Comparison of ENCODE assay signal across 24 cellular contexts in genomic region chr17:14004927-14005630, GRCh38.
"Had no signal": no experiment of that assay in that cellular context is flagged by ENCODE, and none has a peak within 500 bp of the region (broad histone marks: within the 10 kb centered on the region; RNA-seq: fewer than 3 reads in every experiment).

No MANE protein-coding gene starts in this region.

- H3K4me1 Mint-ChIP-seq: brain, nephron progenitor cell had no signal

- H3K36me3 ChIP-seq: sigmoid colon, transverse colon, WERI-Rb-1 had no signal

- H3K9me3 Mint-ChIP-seq: effector memory CD8-positive, alpha-beta T cell had no signal

- FAIRE-seq: colon, frontal cortex, TTC549, urothelium cell line had no signal

- H3K4me3 ChIP-seq: dorsolateral prefrontal cortex, sigmoid colon, smooth muscle cell, transverse colon had no signal

- H3K9me3 ChIP-seq: sigmoid colon, transverse colon had no signal

- H3K27ac ChIP-seq: dorsolateral prefrontal cortex, sigmoid colon, transverse colon, WERI-Rb-1 had no signal

- ATAC-seq: activated naive CD4-positive, alpha-beta T cell treated with anti-CD3 and anti-CD28 coated beads, Interleukin-2, amount 50 U/mL, for 72 hours; effector memory CD8-positive, alpha-beta T cell; stimulated activated naive B cell treated with anti-CD40 and anti-IgM and Interleukin-4, amounts not matched to agents 10 μg/mL and 1 μg/mL and 100 μg/mL, for 72 hours had no signal

- H3K4me1 ChIP-seq: sigmoid colon, transverse colon had no signal

- H3K27me3 Mint-ChIP-seq: brain; effector memory CD8-positive, alpha-beta T cell; memory B cell; stimulated activated naive B cell treated with anti-CD40 and anti-IgM and Interleukin-4, amounts not matched to agents 10 μg/mL and 1 μg/mL and 100 μg/mL, for 72 hours had no signal

- H3K4me3 Mint-ChIP-seq: brain; effector memory CD8-positive, alpha-beta T cell; memory B cell; nephron progenitor cell; stimulated activated naive B cell treated with anti-CD40 and anti-IgM and Interleukin-4, amounts not matched to agents 10 μg/mL and 1 μg/mL and 100 μg/mL, for 72 hours had no signal

- H3K27ac Mint-ChIP-seq: activated naive CD4-positive, alpha-beta T cell treated with anti-CD3 and anti-CD28 coated beads, Interleukin-2, amount 50 U/mL, for 72 hours; brain; effector memory CD8-positive, alpha-beta T cell; memory B cell; nephron progenitor cell; stimulated activated naive B cell treated with anti-CD40 and anti-IgM and Interleukin-4, amounts not matched to agents 10 μg/mL and 1 μg/mL and 100 μg/mL, for 72 hours had no signal

- H3K27me3 ChIP-seq: dorsolateral prefrontal cortex, sigmoid colon, transverse colon had no signal

- DNase-seq: activated CD4-positive, CD25-positive, alpha-beta regulatory T cell treated with anti-CD3 and anti-CD28 coated beads, Interleukin-2, amount 50 U/mL, for 72 hours; activated T-cell treated with anti-CD3 and anti-CD28 coated beads, Interleukin-2, amount 50 U/mL, for 1 hour; aorta; caudate nucleus; dorsolateral prefrontal cortex; effector memory CD8-positive, alpha-beta T cell; glutamatergic neuron; hippocampal formation; nephron progenitor cell; occipital lobe; sigmoid colon; stimulated activated CD4-positive, alpha-beta T cell treated with anti-CD3 and anti-CD28 coated beads, Interleukin-15, amount 100 ng/mL, for 24 hours; stimulated activated CD8-positive, alpha-beta memory T cell treated with anti-CD3 and anti-CD28 coated beads, Interleukin-4, amount 100 ng/mL, for 48 hours; stimulated activated naive B cell treated with anti-CD40 and anti-IgM and Interleukin-4, amounts not matched to agents 10 μg/mL and 1 μg/mL and 100 μg/mL, for 72 hours; transverse colon; WERI-Rb-1 had no signal
